11 cellular contexts compared by ENCODE assay signal in the genomic region with DNA sequence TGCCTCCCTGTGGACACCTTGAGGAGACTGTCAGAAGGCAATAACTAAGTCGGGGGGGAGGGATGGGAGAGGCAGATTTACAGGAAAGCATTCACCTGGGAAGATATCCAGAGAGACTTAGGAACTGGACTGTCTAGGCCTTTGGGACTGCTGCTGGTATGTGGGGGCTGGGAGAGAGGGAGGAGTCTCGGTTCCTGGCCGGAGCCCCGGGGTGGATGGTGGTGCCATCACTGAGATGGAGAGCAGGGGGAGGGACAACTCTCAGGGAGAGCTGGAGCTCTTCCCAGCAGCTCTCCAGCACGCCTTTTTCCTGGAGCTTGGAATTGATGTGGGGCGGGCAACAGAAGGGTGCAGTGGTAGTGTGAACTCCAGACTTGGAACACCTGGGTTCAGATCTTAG. TPM values are rescaled to one million over a fixed set of nuclear protein-coding genes. Genes with fewer than 3 reads are reported as not detected.
DNase-seq lines count a peak whose midpoint lies in the region; ATAC-seq and TF ChIP-seq lines count a peak whose summit lies in the region.
"Had no signal": no experiment of that assay in that cellular context is flagged by ENCODE, and none has a peak within 500 bp of the region (broad histone marks: within the 10 kb centered on the region; RNA-seq: fewer than 3 reads in every experiment).

No MANE protein-coding gene starts in this region.

- TF ChIP-seq CTCF in LNCaP clone FGC (IDR thresholded peaks at IDR 0.05; ENCODE audit: control insufficient read depth, extremely low read depth, insufficient read depth) = peak; percentile 36; the same call in 1 of the 2 replicates
- no peak for TF ChIP-seq CTCF in colonic mucosa (IDR thresholded peaks at IDR 0.05)
- TF ChIP-seq CTCF in gastrocnemius medialis (IDR thresholded peaks at IDR 0.05 in 4 of 5, conservative IDR thresholded peaks at IDR 0.05 in 1 of 5) = no peak

- H3K36me3 ChIP-seq in colonic mucosa (no peaks in the 10 kb centered on the region), subcutaneous abdominal adipose tissue (ENCODE audit: control insufficient read depth in 5 of 5, insufficient read depth in 5 of 5, low read length in 5 of 5) (peaks cover 0 to 22% (median 8%) of the 10 kb centered on the region in 5 donors), gastrocnemius medialis (no peaks in the 10 kb centered on the region)

- H3K9me3 Mint-ChIP-seq in activated CD4-positive, alpha-beta T cell treated with anti-CD3 and anti-CD28 coated beads, Interleukin-2, amount 10 ng/mL, durations not matched to agents 24 days and 14 days = no peaks in the 10 kb centered on the region

- H3K36me3 Mint-ChIP-seq in activated CD4-positive, alpha-beta T cell treated with anti-CD3 and anti-CD28 coated beads, Interleukin-2, amount 10 ng/mL, durations not matched to agents 24 days and 14 days (ENCODE audit: low read depth) = no peaks in the 10 kb centered on the region

- H3K9ac ChIP-seq in colonic mucosa (ENCODE audit: low read depth in 2 of 2, low read length in 2 of 2) = peak overlapping the region in 1 of 2 donors; percentile 76
- peak overlapping the region in 1 of 5 donors; percentile 54 for H3K9ac ChIP-seq in subcutaneous abdominal adipose tissue (ENCODE audit: low read length in 5 of 5)

- no peak for TF ChIP-seq POLR2A in gastrocnemius medialis (IDR thresholded peaks at IDR 0.05)

- H3K4me3 Mint-ChIP-seq in activated CD4-positive, alpha-beta T cell treated with anti-CD3 and anti-CD28 coated beads, Interleukin-2, amount 10 ng/mL, durations not matched to agents 24 days and 14 days = no peak overlapping the region

- H3K9me3 ChIP-seq in colonic mucosa (no peaks in the 10 kb centered on the region), subcutaneous abdominal adipose tissue (ENCODE audit: control insufficient read depth in 5 of 5, low read length in 5 of 5) (no peaks in the 10 kb centered on the region), gastrocnemius medialis (no peaks in the 10 kb centered on the region)

- peaks cover 7% of the 10 kb centered on the region for H3K27me3 Mint-ChIP-seq in activated CD4-positive, alpha-beta T cell treated with anti-CD3 and anti-CD28 coated beads, Interleukin-2, amount 10 ng/mL, durations not matched to agents 24 days and 14 days

- no peaks in the 10 kb centered on the region for H3K27me3 ChIP-seq in colonic mucosa
- H3K27me3 ChIP-seq in subcutaneous abdominal adipose tissue (ENCODE audit: control insufficient read depth in 5 of 5, insufficient read depth in 4 of 5, low read length in 5 of 5) = no peaks in the 10 kb centered on the region
- no peaks in the 10 kb centered on the region for H3K27me3 ChIP-seq in gastrocnemius medialis

- H3K4me1 Mint-ChIP-seq in activated CD4-positive, alpha-beta T cell treated with anti-CD3 and anti-CD28 coated beads, Interleukin-2, amount 10 ng/mL, durations not matched to agents 24 days and 14 days = peaks cover 16% of the 10 kb centered on the region

- DNase-seq in LNCaP clone FGC (ENCODE audit: low read depth) (peak; percentile 96), colonic mucosa (peak; percentile 83), left lobe of liver (ENCODE audit: low spot score) (peak; percentile 96), gastrocnemius medialis (no peak), glomerular visceral epithelial cell (ENCODE audit: extremely low spot score) (no peak)
- no peak for DNase-seq in activated CD4-positive, alpha-beta T cell treated with anti-CD3 and anti-CD28 coated beads, Interleukin-2, amount 10 ng/mL, durations not matched to agents 24 days and 14 days
- DNase-seq: activated CD8-positive, alpha-beta memory T cell treated with anti-CD3 and anti-CD28 coated beads for 24 hours; NCI-H2107; stimulated activated naive CD4-positive, alpha-beta T cell had no signal

- in situ Hi-C loops in gastrocnemius medialis (cut with MboI; ENCODE audit: low sequenced_read_pairs in 4 of 4) = no loop called here

- no peak overlapping the region for H3K27ac Mint-ChIP-seq in activated CD4-positive, alpha-beta T cell treated with anti-CD3 and anti-CD28 coated beads, Interleukin-2, amount 10 ng/mL, durations not matched to agents 24 days and 14 days

- intact Hi-C loops in colonic mucosa (cut with DNase I) (no loop called here), gastrocnemius medialis (cut with DNase I; ENCODE audit: low total_unique reads) (no loop called here)
- intact Hi-C loops in activated CD4-positive, alpha-beta T cell treated with anti-CD3 and anti-CD28 coated beads, Interleukin-2, amount 10 ng/mL, durations not matched to agents 24 days and 14 days (cut with micrococcal nuclease) = no loop called here

- H3K4me1 ChIP-seq in colonic mucosa (peaks cover 10% of the 10 kb centered on the region), subcutaneous abdominal adipose tissue (ENCODE audit: control insufficient read depth in 5 of 5, insufficient read depth in 5 of 5, low read length in 5 of 5) (peaks cover 13 to 83% (median 69%) of the 10 kb centered on the region in 5 donors), gastrocnemius medialis (no peaks in the 10 kb centered on the region)

- H3K4me3 ChIP-seq in LNCaP clone FGC (ENCODE audit: low read depth, low read length) (no peak overlapping the region), colonic mucosa (no peak overlapping the region), subcutaneous abdominal adipose tissue (ENCODE audit: low read depth in 1 of 5, low read length in 5 of 5) (no peak overlapping the region), gastrocnemius medialis (no peak overlapping the region)

- H3K27ac ChIP-seq in colonic mucosa (peak overlapping the region; percentile 71), subcutaneous abdominal adipose tissue (ENCODE audit: low read depth, low read length) (peak overlapping the region; percentile 78), gastrocnemius medialis (no peak overlapping the region)

- ATAC-seq in left lobe of liver (peak; percentile 74), HG03280 (IDR thresholded peaks at IDR 0.05; ENCODE audit: unreplicated experiment) (no peak), gastrocnemius medialis (no peak)

RNA-seq across cellular contexts. Expression of gene PTPRF, which starts 22.1 kb away (rescaled TPM):
- 100 to 1,000 TPM; 351 to 449 TPM for total RNA-seq in colonic mucosa
- 290 TPM for total RNA-seq in left lobe of liver
- total RNA-seq in activated CD4-positive, alpha-beta T cell treated with anti-CD3 and anti-CD28 coated beads, Interleukin-2, amount 10 ng/mL, durations not matched to agents 24 days and 14 days = 2.1 and 2.7 TPM in 2 replicates
- 1 to 10 TPM; 1.8 to 2.6 (median 2.5) TPM for total RNA-seq in gastrocnemius medialis

Comparison
In these comparisons a context has a peak if more than half of its experiments do, and no peak if none do; other contexts are left out.
1. DNase-seq: peak in LNCaP clone FGC (single experiment), colonic mucosa (single experiment) and left lobe of liver (single experiment); none in activated CD4-positive, alpha-beta T cell treated with anti-CD3 and anti-CD28 coated beads, Interleukin-2, amount 10 ng/mL, durations not matched to agents 24 days and 14 days (single experiment), gastrocnemius medialis (0 of 2) and glomerular visceral epithelial cell (single experiment).
2. H3K27ac ChIP-seq: peak in colonic mucosa (single experiment) and subcutaneous abdominal adipose tissue (single experiment); none in gastrocnemius medialis (0 of 4).
3. RNA of gene PTPRF, which starts 22.1 kb away (total RNA-seq): 351 to 449 TPM in colonic mucosa and 290 TPM in left lobe of liver (single experiment); 1.8 to 2.6 TPM in gastrocnemius medialis and 2.1 to 2.7 TPM in activated CD4-positive, alpha-beta T cell treated with anti-CD3 and anti-CD28 coated beads, Interleukin-2, amount 10 ng/mL, durations not matched to agents 24 days and 14 days; every median in the first group is over 10 times any median in the second.